ENCODE assay signal across 8 cellular contexts in the genomic region with DNA sequence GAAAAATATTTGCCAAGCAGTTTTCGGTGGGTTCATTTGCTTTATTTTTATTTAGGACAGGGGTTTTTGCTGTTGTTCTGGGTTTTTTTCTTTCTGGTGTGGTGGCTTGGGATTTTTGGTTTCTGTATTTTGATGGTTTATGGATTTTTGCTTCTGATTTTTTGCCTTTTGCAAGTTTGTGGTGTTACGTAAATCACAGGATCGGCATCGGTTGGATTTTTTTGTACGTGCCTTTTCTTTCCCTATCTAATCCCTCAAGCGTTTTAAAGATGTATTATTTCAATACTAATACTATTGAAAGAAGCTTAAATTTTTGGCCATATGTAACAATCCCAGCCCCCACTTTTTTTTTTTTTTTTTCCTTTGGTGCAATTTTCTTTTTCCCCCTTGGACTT. TPM values are rescaled to one million over a fixed set of nuclear protein-coding genes. Genes with fewer than 3 reads are reported as not detected.
A peak's percentile ranks its signal among the peaks of the same experiment; 100 is the strongest.
DNase-seq lines count a peak whose midpoint lies in the region; ATAC-seq and TF ChIP-seq lines count a peak whose summit lies in the region.

No MANE protein-coding gene starts in this region.

- H3K9me3 ChIP-seq in Panc1 (ENCODE audit: control insufficient read depth, insufficient read depth, low read depth, low read length) = no peaks in the 10 kb centered on the region

- DNase-seq in ELF-1 (ENCODE audit: low read depth, low spot score) = peak; percentile 33
- DNase-seq in Panc1 (ENCODE audit: low read depth, low spot score) = no peak
- DNase-seq in epithelial cell of proximal tubule (ENCODE audit: low read depth) = no peak
- DNase-seq in progenitor cell of endocrine pancreas (ENCODE audit: low spot score, unreplicated experiment) = no peak
- DNase-seq in medulla oblongata (ENCODE audit: extremely low spot score) = no peak
- DNase-seq in stimulated activated CD4-positive, alpha-beta T cell treated with anti-CD3 and anti-CD28 coated beads, Interleukin-4, amount 100 ng/mL, for 4 hours = no peak
- no peak for DNase-seq in retina

- no peak for ATAC-seq in Panc1
- no peak for ATAC-seq in HG03469 (IDR thresholded peaks at IDR 0.05; ENCODE audit: unreplicated experiment)

- H3K9me3 Mint-ChIP-seq in progenitor cell of endocrine pancreas (ENCODE audit: low read depth) = no peaks in the 10 kb centered on the region

- in situ Hi-C loops in Panc1 (cut with HindIII; ENCODE audit: low pct_unique_long_range_greater_than_20kb, low sequenced_read_pairs) = loop anchor here (5.0 to 25.0 kb wide), 5 partner anchors 61 to 1399 kb away; no protein-coding TSS in a partner anchor

- H3K27me3 Mint-ChIP-seq in progenitor cell of endocrine pancreas = no peaks in the 10 kb centered on the region

- H3K4me3 Mint-ChIP-seq in progenitor cell of endocrine pancreas (ENCODE audit: low read depth) = peak overlapping the region; percentile 94

- POLR2A ChIA-PET in Panc1 (lab: Charles Lee) = interaction anchor here (0.6 to 1.4 kb wide), 3 partner anchors 10 to 407 kb away, joined by 3 to 4 read pairs (median 3); no protein-coding TSS in a partner anchor

- no peak for TF ChIP-seq CTCF in Panc1 (IDR thresholded peaks at IDR 0.05)
- no peak for TF ChIP-seq CTCF in epithelial cell of proximal tubule (conservative IDR thresholded peaks at IDR 0.05; ENCODE audit: low read depth, low read length)
- TF ChIP-seq CTCF in progenitor cell of endocrine pancreas (IDR thresholded peaks at IDR 0.05; ENCODE audit: unreplicated experiment) = no peak

- H3K4me3 ChIP-seq in Panc1 (ENCODE audit: low read depth in 2 of 2, low read length in 2 of 2) = peak overlapping the region; percentile 60 to 94
- H3K4me3 ChIP-seq in epithelial cell of proximal tubule (ENCODE audit: low read depth, low read length) = peak overlapping the region; percentile 74

- H3K27ac Mint-ChIP-seq in progenitor cell of endocrine pancreas = peak overlapping the region; percentile 100

- CTCF ChIA-PET in Panc1 (lab: Charles Lee) = interaction anchor here (0.6 to 0.8 kb wide), 3 partner anchors 64 to 1209 kb away, joined by 3 to 8 read pairs (median 5); no protein-coding TSS in a partner anchor

- H3K4me1 Mint-ChIP-seq in progenitor cell of endocrine pancreas (ENCODE audit: low read depth) = peaks cover 68% of the 10 kb centered on the region

- no peaks in the 10 kb centered on the region for H3K27me3 ChIP-seq in Panc1 (ENCODE audit: control insufficient read depth, insufficient read depth, low read length)

- BruUV-seq in Panc1 (replicated peaks; lab: Mats Ljungman, UMichigan) = TSS peak; percentile 100

- peaks cover 2% of the 10 kb centered on the region; the same call in 1 of the 2 replicates for H3K36me3 ChIP-seq in Panc1 (ENCODE audit: control insufficient read depth, insufficient read depth, low read length)

- intact Hi-C loops in Panc1 (cut with micrococcal nuclease; ENCODE audit: unreplicated experiment) = loop anchor here (5.0 to 10.0 kb wide), 6 partner anchors 166 to 919 kb away; partner anchors contain the start of gene LPP

- peak overlapping the region; percentile 100 for H3K27ac ChIP-seq in Panc1 (ENCODE audit: low read length)

- peaks cover 57% of the 10 kb centered on the region for H3K4me1 ChIP-seq in Panc1 (ENCODE audit: control insufficient read depth, insufficient read depth, low read length)

- no peaks in the 10 kb centered on the region for H3K36me3 Mint-ChIP-seq in progenitor cell of endocrine pancreas (ENCODE audit: insufficient read depth)

RNA-seq across cellular contexts. Expression of gene BCL6, which starts 0.8 kb away (rescaled TPM):
- total RNA-seq in Panc1 (2021; ENCODE audit: unreplicated experiment) (21.5 TPM), epithelial cell of proximal tubule (3.5 and 7.0 TPM in 2 replicates), progenitor cell of endocrine pancreas (21.3 and 22.8 TPM in 2 replicates)
- 25.3 TPM for polyA plus RNA-seq in Panc1 (2012; ENCODE audit: insufficient read length)

RNA-seq across cellular contexts. Expression of gene RTP2, which starts 43.7 kb away (rescaled TPM):
- total RNA-seq in Panc1 (2021; ENCODE audit: unreplicated experiment) (not detected), epithelial cell of proximal tubule (not detected in 2 replicates), progenitor cell of endocrine pancreas (not detected in 2 replicates)
- polyA plus RNA-seq in Panc1 (2012; ENCODE audit: insufficient read length) = not detected
